24 cellular contexts compared by ENCODE assay signal in the genomic region with DNA sequence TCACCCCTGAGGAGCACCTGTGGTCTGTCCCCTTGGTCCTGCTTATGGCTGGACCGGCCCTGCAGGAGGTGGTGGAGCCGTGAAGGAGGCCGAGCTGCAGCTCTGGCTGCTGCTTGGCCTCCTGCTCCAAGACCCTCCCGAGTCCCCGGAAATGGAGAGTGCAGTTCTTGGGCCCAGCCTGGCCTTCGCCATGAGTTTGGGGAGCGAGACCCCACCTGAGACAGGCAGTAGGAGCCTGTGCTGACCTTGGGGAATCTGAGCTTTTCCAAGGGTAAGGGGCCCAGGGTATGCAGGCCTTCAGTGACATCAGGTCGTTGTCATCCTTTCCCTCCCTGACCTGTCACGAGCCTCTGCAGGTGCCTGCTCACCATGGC.
"Had no signal": no experiment of that assay in that cellular context is flagged by ENCODE, and none has a peak within 500 bp of the region (broad histone marks: within the 10 kb centered on the region; RNA-seq: fewer than 3 reads in every experiment).

No MANE protein-coding gene starts in this region.

- DNase-seq: colonic mucosa; cortex of kidney; effector CD8-positive, alpha-beta T cell; effector memory CD8-positive, alpha-beta T cell; endodermal cell; erythroblast; esophagus squamous epithelium; foreskin fibroblast; foreskin melanocyte; gastrocnemius medialis; glutamatergic neuron; head of caudate nucleus; heart right ventricle; hippocampal formation; left cardiac atrium; left lung; left ventricle myocardium superior; lower lobe of right lung; mesenchymal stem cell had no signal

- ATAC-seq: effector memory CD8-positive, alpha-beta T cell; esophagus mucosa; gastrocnemius medialis; heart right ventricle; left cardiac atrium; left lung; left ventricle myocardium superior; lower lobe of right lung; mucosa of descending colon had no signal

- H3K4me1 ChIP-seq: colonic mucosa, left lung, lower lobe of right lung had no signal

- H3K27me3 ChIP-seq: colonic mucosa, esophagus squamous epithelium, gastrocnemius medialis, heart right ventricle, left lung had no signal

- H3K4me3 ChIP-seq: colonic mucosa, esophagus squamous epithelium, gastrocnemius medialis, heart right ventricle, left lung, lower lobe of right lung, mucosa of descending colon had no signal

- H3K9me3 ChIP-seq: colonic mucosa, esophagus squamous epithelium, gastrocnemius medialis, heart right ventricle, left lung, lower lobe of right lung, mucosa of descending colon had no signal

- H3K27me3 Mint-ChIP-seq: dendritic cell treated with granulocyte-macrophage colony-stimulating factor and Interleukin-4, amounts not matched to agents 40 ng/mL and 50 ng/mL, for 4 days; effector memory CD8-positive, alpha-beta T cell had no signal

- H3K27ac ChIP-seq: colonic mucosa, epithelial cell of prostate, esophagus squamous epithelium, gastrocnemius medialis, heart right ventricle, left lung, lower lobe of right lung had no signal

- H3K9me3 Mint-ChIP-seq: dendritic cell treated with granulocyte-macrophage colony-stimulating factor and Interleukin-4, amounts not matched to agents 40 ng/mL and 50 ng/mL, for 4 days; effector memory CD8-positive, alpha-beta T cell; endodermal cell; mesothelial cell of epicardium had no signal

- H3K27ac Mint-ChIP-seq: dendritic cell treated with granulocyte-macrophage colony-stimulating factor and Interleukin-4, amounts not matched to agents 40 ng/mL and 50 ng/mL, for 4 days; effector memory CD8-positive, alpha-beta T cell; endodermal cell; mesothelial cell of epicardium had no signal

- H3K4me3 Mint-ChIP-seq: dendritic cell treated with granulocyte-macrophage colony-stimulating factor and Interleukin-4, amounts not matched to agents 40 ng/mL and 50 ng/mL, for 4 days; effector memory CD8-positive, alpha-beta T cell; endodermal cell; mesothelial cell of epicardium had no signal

- H3K36me3 ChIP-seq: colonic mucosa had no signal

- H3K4me1 Mint-ChIP-seq: endodermal cell, mesothelial cell of epicardium had no signal
